ENCODE assay signal across 12 cellular contexts in the genomic region with DNA sequence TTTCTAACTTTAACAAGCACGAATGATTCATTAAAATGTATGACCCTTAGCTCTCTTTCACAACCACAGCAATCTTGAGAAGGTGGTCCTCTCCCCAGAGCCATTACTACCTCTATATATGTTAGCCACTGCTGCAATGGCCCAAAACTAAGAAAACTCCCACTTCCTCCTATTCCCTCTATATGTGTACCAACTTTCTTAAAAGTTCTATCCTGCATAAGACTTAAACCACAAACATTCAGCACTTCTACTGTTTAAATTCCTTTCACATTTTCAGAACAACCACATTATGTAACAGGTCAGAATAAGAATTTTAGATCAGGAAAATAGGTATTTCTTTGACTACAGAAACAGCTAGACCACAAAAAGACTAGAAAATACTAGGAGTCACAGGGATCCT. TPM values are rescaled to one million over a fixed set of nuclear protein-coding genes. Genes with fewer than 3 reads are reported as not detected.
DNase-seq lines count a peak whose midpoint lies in the region; ATAC-seq and TF ChIP-seq lines count a peak whose summit lies in the region.
"Had no signal": no experiment of that assay in that cellular context is flagged by ENCODE, and none has a peak within 500 bp of the region (broad histone marks: within the 10 kb centered on the region; RNA-seq: fewer than 3 reads in every experiment).

No MANE protein-coding gene starts in this region.

- H3K9me3 Mint-ChIP-seq in chondrocyte (ENCODE audit: low read depth): no peaks in the 10 kb centered on the region
- H3K9me3 Mint-ChIP-seq: naive B cell had no signal

- DNase-seq in AG04449 (ENCODE audit: low read depth, low spot score) (peak; percentile 40), NCI-H226 (peak; percentile 74), chondrocyte (ENCODE audit: low spot score) (no peak), hippocampal formation (lab: John Stamatoyannopoulos, UW) (no peak), NCI-H345 (lab: John Stamatoyannopoulos, UW) (no peak), mucosa of gallbladder (ENCODE audit: low spot score) (no peak)
- DNase-seq: naive B cell, NCI-H1930, SJCRH30 had no signal

- TF ChIP-seq CTCF in AG04449 (IDR thresholded peaks at IDR 0.05; ENCODE audit: insufficient read depth, low read length, missing control alignments) (no peak), chondrocyte (IDR thresholded peaks at IDR 0.05) (no peak)

- no peak overlapping the region for H3K4me3 Mint-ChIP-seq in chondrocyte (ENCODE audit: unreplicated experiment)
- H3K4me3 Mint-ChIP-seq: naive B cell had no signal

- H3K27me3 Mint-ChIP-seq in chondrocyte (ENCODE audit: low read depth): no peaks in the 10 kb centered on the region
- H3K27me3 Mint-ChIP-seq: naive B cell had no signal

- peaks cover 2% of the 10 kb centered on the region for H3K36me3 Mint-ChIP-seq in chondrocyte (ENCODE audit: low read depth)

- H3K27ac Mint-ChIP-seq in chondrocyte (ENCODE audit: unreplicated experiment): peak overlapping the region; percentile 10

- H3K4me3 ChIP-seq in AG04449 (ENCODE audit: low read depth, low read length): no peak overlapping the region
- H3K4me3 ChIP-seq: SJCRH30, thoracic aorta had no signal

- POLR2A ChIA-PET in AG04449 (lab: Yijun Ruan, JAX): interaction anchor here (1.6 kb wide), 1 partner anchor 36 kb away, joined by 10 read pairs; a partner anchor contains a TSS

- ATAC-seq in GM18498 (IDR thresholded peaks at IDR 0.05; ENCODE audit: unreplicated experiment) (peak; percentile 44), HG03469 (IDR thresholded peaks at IDR 0.05; ENCODE audit: unreplicated experiment) (no peak)

- H3K4me1 Mint-ChIP-seq in chondrocyte (ENCODE audit: low read depth): peaks cover 52% of the 10 kb centered on the region

- CTCF ChIA-PET in AG04449 (lab: Yijun Ruan, JAX): interaction anchor here (1.3 kb wide), 1 partner anchor 11 kb away, joined by 5 read pairs; no protein-coding TSS in a partner anchor

RNA-seq across cellular contexts. Expression of a gene that starts 36.2 kb away (rescaled TPM):
- total RNA-seq in chondrocyte: 24.1 to 35.5 TPM (median 34.2 TPM) in 3 replicates
- total RNA-seq in mucosa of gallbladder: 57.0 TPM

RNA-seq across cellular contexts. Expression of a gene that starts 57.0 kb away (rescaled TPM):
- total RNA-seq in chondrocyte (not detected in 3 replicates), mucosa of gallbladder (not detected)
- total RNA-seq: thoracic aorta had no signal

Comparison
In these comparisons a context has a peak if more than half of its experiments do, and no peak if none do; other contexts are left out.
1. DNase-seq: peak in AG04449 (single experiment) and NCI-H226 (single experiment); none in chondrocyte (single experiment), hippocampal formation (0 of 2), NCI-H345 (single experiment) and mucosa of gallbladder (single experiment).